In genomic region chr16:3618782-3619166, GRCh38 we compare ENCODE assay signal across 15 cellular contexts. TPM values are rescaled to one million over a fixed set of nuclear protein-coding genes. Genes with fewer than 3 reads are reported as not detected.
A peak's percentile ranks its signal among the peaks of the same experiment; 100 is the strongest.
DNase-seq lines count a peak whose midpoint lies in the region; ATAC-seq and TF ChIP-seq lines count a peak whose summit lies in the region.
"Had no signal": no experiment of that assay in that cellular context is flagged by ENCODE, and none has a peak within 500 bp of the region (broad histone marks: within the 10 kb centered on the region; RNA-seq: fewer than 3 reads in every experiment).

No MANE protein-coding gene starts in this region.

- H3K4me1 ChIP-seq in foreskin keratinocyte (peaks cover 23% of the 10 kb centered on the region), uterus (no peaks in the 10 kb centered on the region)

- DNase-seq in stimulated activated naive CD8-positive, alpha-beta T cell treated with anti-CD3 and anti-CD28 coated beads, Interleukin-15, Interleukin-2, amounts not matched to agents 100 U/mL and 50 U/mL, for 24 hours = no peak
- no peak for DNase-seq in stimulated activated naive CD8-positive, alpha-beta T cell treated with anti-CD3 and anti-CD28 coated beads, Interleukin-15, amount 100 ng/mL, for 72 hours
- peak; percentile 41 for DNase-seq in RPMI7951 (ENCODE audit: low read depth)
- peak; percentile 57 to 80 for DNase-seq in foreskin keratinocyte
- DNase-seq in uterus = no peak
- no peak for DNase-seq in osteocyte (ENCODE audit: extremely low spot score, unreplicated experiment)
- DNase-seq in effector CD4-positive, alpha-beta T cell = no peak
- DNase-seq: activated CD4-positive, alpha-beta T cell treated with anti-CD3 and anti-CD28 coated beads, Interleukin-2, amount 50 U/mL, for 48 hours; activated naive CD4-positive, alpha-beta T cell treated with anti-CD3 and anti-CD28 coated beads for 36 hours; midbrain; NCI-H2081; posterior cingulate gyrus; stimulated activated CD4-positive, alpha-beta T cell treated with anti-CD3 and anti-CD28 coated beads, Interleukin-15, amount 100 ng/mL, for 24 hours had no signal

- H3K27me3 Mint-ChIP-seq in stimulated activated naive CD8-positive, alpha-beta T cell treated with anti-CD3 and anti-CD28 coated beads, Interleukin-15, amount 100 ng/mL, for 72 hours = no peaks in the 10 kb centered on the region
- no peaks in the 10 kb centered on the region for H3K27me3 Mint-ChIP-seq in osteocyte (ENCODE audit: unreplicated experiment)
- H3K27me3 Mint-ChIP-seq: central memory CD8-positive, alpha-beta T cell had no signal

- ATAC-seq in stimulated activated naive CD8-positive, alpha-beta T cell treated with anti-CD3 and anti-CD28 coated beads, Interleukin-15, Interleukin-2, amounts not matched to agents 100 U/mL and 50 U/mL, for 24 hours = peak; percentile 29
- ATAC-seq in stimulated activated naive CD8-positive, alpha-beta T cell treated with anti-CD3 and anti-CD28 coated beads, Interleukin-15, amount 100 ng/mL, for 72 hours = no peak
- ATAC-seq in foreskin keratinocyte = peak; percentile 80
- ATAC-seq in GM21619 (IDR thresholded peaks at IDR 0.05; ENCODE audit: unreplicated experiment) = no peak

- H3K27me3 ChIP-seq in foreskin keratinocyte = no peaks in the 10 kb centered on the region
- H3K27me3 ChIP-seq in uterus = no peaks in the 10 kb centered on the region

- peaks cover 4% of the 10 kb centered on the region for H3K36me3 Mint-ChIP-seq in osteocyte (ENCODE audit: unreplicated experiment)

- no peaks in the 10 kb centered on the region for H3K36me3 ChIP-seq in uterus

- H3K4me3 Mint-ChIP-seq in stimulated activated naive CD8-positive, alpha-beta T cell treated with anti-CD3 and anti-CD28 coated beads, Interleukin-15, amount 100 ng/mL, for 72 hours = no peak overlapping the region
- H3K4me3 Mint-ChIP-seq in osteocyte (ENCODE audit: unreplicated experiment) = no peak overlapping the region
- H3K4me3 Mint-ChIP-seq: activated naive CD4-positive, alpha-beta T cell treated with anti-CD3 and anti-CD28 coated beads for 36 hours; central memory CD8-positive, alpha-beta T cell had no signal

- H3K4me1 Mint-ChIP-seq in stimulated activated naive CD8-positive, alpha-beta T cell treated with anti-CD3 and anti-CD28 coated beads, Interleukin-15, amount 100 ng/mL, for 72 hours = peaks cover 54% of the 10 kb centered on the region
- peaks cover 6% of the 10 kb centered on the region for H3K4me1 Mint-ChIP-seq in osteocyte (ENCODE audit: unreplicated experiment)

- H3K27ac ChIP-seq in foreskin keratinocyte (no peak overlapping the region), uterus (no peak overlapping the region)

- no peaks in the 10 kb centered on the region for H3K9me3 Mint-ChIP-seq in stimulated activated naive CD8-positive, alpha-beta T cell treated with anti-CD3 and anti-CD28 coated beads, Interleukin-15, amount 100 ng/mL, for 72 hours
- no peaks in the 10 kb centered on the region for H3K9me3 Mint-ChIP-seq in osteocyte (ENCODE audit: unreplicated experiment)
- H3K9me3 Mint-ChIP-seq: activated naive CD4-positive, alpha-beta T cell treated with anti-CD3 and anti-CD28 coated beads for 36 hours; central memory CD8-positive, alpha-beta T cell had no signal

- no peak for TF ChIP-seq CTCF in foreskin keratinocyte (conservative IDR thresholded peaks at IDR 0.05)
- no peak for TF ChIP-seq CTCF in uterus (IDR thresholded peaks at IDR 0.05)
- TF ChIP-seq CTCF in osteocyte (IDR thresholded peaks at IDR 0.05) = no peak

- no peaks in the 10 kb centered on the region for H3K9me3 ChIP-seq in uterus

- intact Hi-C loops in uterus (cut with DNase I; ENCODE audit: low total_unique reads) = no loop called here

- no peak overlapping the region for H3K4me3 ChIP-seq in uterus

- TF ChIP-seq POLR2A in uterus (IDR thresholded peaks at IDR 0.05) = no peak

- no peak overlapping the region for H3K27ac Mint-ChIP-seq in stimulated activated naive CD8-positive, alpha-beta T cell treated with anti-CD3 and anti-CD28 coated beads, Interleukin-15, amount 100 ng/mL, for 72 hours
- no peak overlapping the region for H3K27ac Mint-ChIP-seq in osteocyte (ENCODE audit: unreplicated experiment)
- H3K27ac Mint-ChIP-seq: activated naive CD4-positive, alpha-beta T cell treated with anti-CD3 and anti-CD28 coated beads for 36 hours had no signal

RNA-seq across cellular contexts. Expression of gene SLX4, which starts 7.4 kb away (rescaled TPM):
- 2.6 and 3.4 TPM in 2 replicates for total RNA-seq in RPMI7951 (2014; rRNA removed; shearing (Covaris generic))
- 7.4 and 7.6 TPM in 2 replicates for total RNA-seq in foreskin keratinocyte
- 2.0 and 2.4 TPM in 2 replicates for polyA plus RNA-seq in foreskin keratinocyte
- 1 to 10 TPM; 1.2 to 6.2 (median 4.8) TPM for total RNA-seq in uterus
- total RNA-seq in osteocyte = 7.1 and 8.4 TPM in 2 replicates

RNA-seq across cellular contexts. Expression of gene DNASE1, which starts 35.7 kb away (rescaled TPM):
- total RNA-seq in RPMI7951 (2014; rRNA removed; shearing (Covaris generic)) = 5.1 and 7.4 TPM in 2 replicates
- total RNA-seq in foreskin keratinocyte (5.4 and 5.6 TPM in 2 replicates), uterus (10 to 100 TPM in 2 of 4 donors, 1 to 10 TPM in 2; 3.2 to 34.3 (median 13.8) TPM), osteocyte (22.5 and 23.1 TPM in 2 replicates)
- polyA plus RNA-seq in foreskin keratinocyte = 2.9 and 3.7 TPM in 2 replicates

RNA-seq across cellular contexts. Expression of gene NLRC3, which starts 41.6 kb away (rescaled TPM):
- total RNA-seq in RPMI7951 (2014; rRNA removed; shearing (Covaris generic)) = 0.12 TPM in 1 of 2 replicates, not detected in the other
- total RNA-seq in foreskin keratinocyte (not detected in 2 replicates), uterus (1 to 10 TPM in 1 of 4 donors, under 1 TPM in 3; under 0.01 to 1.5 (median 0.68) TPM), osteocyte (not detected in 2 replicates)
- polyA plus RNA-seq in foreskin keratinocyte = not detected in 2 replicates

Comparison
In these comparisons a context has a peak if more than half of its experiments do, and no peak if none do; other contexts are left out.
1. ATAC-seq: peak in stimulated activated naive CD8-positive, alpha-beta T cell treated with anti-CD3 and anti-CD28 coated beads, Interleukin-15, Interleukin-2, amounts not matched to agents 100 U/mL and 50 U/mL, for 24 hours (single experiment) and foreskin keratinocyte (single experiment); none in stimulated activated naive CD8-positive, alpha-beta T cell treated with anti-CD3 and anti-CD28 coated beads, Interleukin-15, amount 100 ng/mL, for 72 hours (single experiment) and GM21619 (single experiment).
2. DNase-seq: peak in RPMI7951 (single experiment) and foreskin keratinocyte (2 of 2); none in stimulated activated naive CD8-positive, alpha-beta T cell treated with anti-CD3 and anti-CD28 coated beads, Interleukin-15, Interleukin-2, amounts not matched to agents 100 U/mL and 50 U/mL, for 24 hours (single experiment), stimulated activated naive CD8-positive, alpha-beta T cell treated with anti-CD3 and anti-CD28 coated beads, Interleukin-15, amount 100 ng/mL, for 72 hours (0 of 2), uterus (0 of 2), osteocyte (single experiment) and effector CD4-positive, alpha-beta T cell (single experiment).